Comparison of ENCODE assay signal across 1 cellular context in the genomic region with DNA sequence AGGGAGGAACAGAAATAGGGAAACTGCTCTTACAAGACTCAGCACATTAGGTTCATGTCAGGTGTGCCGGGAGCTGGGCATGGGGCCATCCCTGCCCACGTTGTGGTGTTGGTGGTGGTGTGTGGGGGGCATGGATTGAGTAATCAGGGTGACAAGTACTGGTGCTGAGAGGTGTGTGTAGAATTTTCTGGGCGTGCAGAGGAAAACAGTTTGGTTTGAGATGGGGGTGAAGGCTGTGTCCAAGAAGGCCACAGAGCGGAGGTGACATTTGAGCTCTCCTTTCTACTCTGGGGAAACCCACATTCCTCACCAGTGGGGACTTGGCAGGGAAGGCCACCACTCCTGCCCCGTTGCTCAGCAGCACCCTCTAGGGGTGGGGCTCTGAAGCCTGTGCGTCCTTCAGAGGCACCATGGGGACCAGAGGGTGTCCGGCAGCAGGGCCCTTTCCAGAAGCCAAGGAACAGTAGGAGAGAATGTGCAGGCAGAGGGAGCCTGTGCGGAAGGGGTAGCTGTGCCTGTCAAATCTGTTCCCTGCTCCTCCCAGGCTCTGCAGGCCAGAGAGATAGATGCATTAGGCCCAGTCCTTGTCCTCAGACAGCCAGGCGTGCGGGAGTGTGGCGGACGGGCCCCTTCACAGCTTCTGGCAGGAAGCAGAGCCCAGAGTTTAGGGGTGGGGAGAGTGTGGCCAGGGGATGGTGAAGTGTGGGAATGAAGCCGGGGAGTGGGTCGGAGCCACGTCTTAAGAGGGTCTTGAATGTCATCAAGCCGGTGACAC.
TF ChIP-seq lines count a peak whose summit lies in the region.

No MANE protein-coding gene starts in this region.

TF ChIP-seq in HCT116, 20 proteins besides CTCF, POLR2A, EP300 and RAD21 (continued from another document):
- no peak for TF ChIP-seq ZBTB33 (IDR thresholded peaks at IDR 0.05; ENCODE audit: extremely low read depth, insufficient replicate concordance, low read length)
- no peak for TF ChIP-seq MAX (IDR thresholded peaks at IDR 0.05)
- no peak for TF ChIP-seq REST (IDR thresholded peaks at IDR 0.05; ENCODE audit: low read depth)
- TF ChIP-seq JUND (IDR thresholded peaks at IDR 0.05) = no peak
- TF ChIP-seq SP1 (IDR thresholded peaks at IDR 0.05; ENCODE audit: low read depth) = no peak
